Comparison of ENCODE assay signal across 10 cellular contexts in genomic region chr7:151114151-151115090, GRCh38. TPM values are rescaled to one million over a fixed set of nuclear protein-coding genes. Genes with fewer than 3 reads are reported as not detected.
DNase-seq lines count a peak whose midpoint lies in the region; ATAC-seq and TF ChIP-seq lines count a peak whose summit lies in the region.
"Had no signal": no experiment of that assay in that cellular context is flagged by ENCODE, and none has a peak within 500 bp of the region (broad histone marks: within the 10 kb centered on the region; RNA-seq: fewer than 3 reads in every experiment).

No MANE protein-coding gene starts in this region.

- peak overlapping the region; percentile 55 for H3K4me3 Mint-ChIP-seq in activated T-cell treated with anti-CD3 and anti-CD28 coated beads, Interleukin-2, amount 50 U/mL, for 24 hours
- H3K4me3 Mint-ChIP-seq in immature natural killer cell = peak overlapping the region; percentile 26 to 60 (median 30)
- H3K4me3 Mint-ChIP-seq: dendritic cell treated with granulocyte-macrophage colony-stimulating factor and Interleukin-4, amounts not matched to agents 40 ng/mL and 50 ng/mL, for 4 days had no signal

- peak overlapping the region in 2 of 4 donors; percentile 7 to 44 for H3K27ac ChIP-seq in transverse colon

- H3K9ac ChIP-seq in adipocyte (ENCODE audit: low read length) = no peak overlapping the region

- no peak for TF ChIP-seq POLR2A in transverse colon (IDR thresholded peaks at IDR 0.05)

- no peak for TF ChIP-seq EP300 in transverse colon (IDR thresholded peaks at IDR 0.05; ENCODE audit: low read depth)

- H3K27me3 ChIP-seq in adipocyte (replicated peaks; ENCODE audit: control insufficient read depth, insufficient read depth, low read length) = no peaks in the 10 kb centered on the region
- no peaks in the 10 kb centered on the region for H3K27me3 ChIP-seq in transverse colon

- no peaks in the 10 kb centered on the region for H3K9me3 Mint-ChIP-seq in activated T-cell treated with anti-CD3 and anti-CD28 coated beads, Interleukin-2, amount 50 U/mL, for 24 hours
- no peaks in the 10 kb centered on the region for H3K9me3 Mint-ChIP-seq in immature natural killer cell
- H3K9me3 Mint-ChIP-seq: dendritic cell treated with granulocyte-macrophage colony-stimulating factor and Interleukin-4, amounts not matched to agents 40 ng/mL and 50 ng/mL, for 4 days had no signal

- 32% methylated on average over 59 of the region's 101 CpGs; no CpG with 5 or more reads in 1 of the 2 donors for WGBS in transverse colon (ENCODE audit: low coverage in 1 of 2), 2 donors

- H3K27me3 Mint-ChIP-seq in activated T-cell treated with anti-CD3 and anti-CD28 coated beads, Interleukin-2, amount 50 U/mL, for 24 hours = peaks cover 25% of the 10 kb centered on the region
- peaks cover 2 to 6% (median 5%) of the 10 kb centered on the region in 3 donors for H3K27me3 Mint-ChIP-seq in immature natural killer cell (ENCODE audit: low read depth in 3 of 3)

- H3K36me3 ChIP-seq in adipocyte (ENCODE audit: control insufficient read depth, insufficient read depth, low read length, severe bottlenecking) (peaks cover 16% of the 10 kb centered on the region), transverse colon (peaks cover 0 to 4% (median under 1%) of the 10 kb centered on the region in 4 donors)

- no peak for TF ChIP-seq CTCF in transverse colon (IDR thresholded peaks at IDR 0.05)

- in situ Hi-C loops in transverse colon (cut with MboI; ENCODE audit: low pct_ligation_motif_present in 1 of 4, low pct_unique_long_range_greater_than_20kb in 1 of 4, low sequenced_read_pairs in 3 of 4) = no loop called here

- DNase-seq in activated T-cell treated with anti-CD3 and anti-CD28 coated beads, Interleukin-2, amount 50 U/mL, for 24 hours = no peak
- no peak for DNase-seq in activated T-cell treated with anti-CD3 and anti-CD28 coated beads for 4 hours
- DNase-seq in adipocyte (ENCODE audit: low read depth) = peak; percentile 46
- no peak for DNase-seq in immature natural killer cell
- peak; percentile 29 for DNase-seq in transverse colon
- DNase-seq in NCI-H510A (lab: John Stamatoyannopoulos, UW) = no peak
- DNase-seq in NCI-H82 (lab: John Stamatoyannopoulos, UW) = no peak

- H3K36me3 Mint-ChIP-seq in activated T-cell treated with anti-CD3 and anti-CD28 coated beads, Interleukin-2, amount 50 U/mL, for 24 hours (ENCODE audit: low read depth) = peaks cover 18% of the 10 kb centered on the region
- H3K36me3 Mint-ChIP-seq in immature natural killer cell = peaks cover 0 to 8% (median 0%) of the 10 kb centered on the region in 3 donors

- intact Hi-C loops in transverse colon (cut with DNase I; ENCODE audit: low total_unique reads) = no loop called here

- peaks cover 16% of the 10 kb centered on the region for H3K4me1 Mint-ChIP-seq in activated T-cell treated with anti-CD3 and anti-CD28 coated beads, Interleukin-2, amount 50 U/mL, for 24 hours (ENCODE audit: low read depth)
- peaks cover 0 to 10% of the 10 kb centered on the region in 2 donors for H3K4me1 Mint-ChIP-seq in immature natural killer cell

- H3K9me3 ChIP-seq in adipocyte (ENCODE audit: control insufficient read depth, low read length) (no peaks in the 10 kb centered on the region), transverse colon (no peaks in the 10 kb centered on the region)

- no peak for ATAC-seq in GM21360 (IDR thresholded peaks at IDR 0.05; ENCODE audit: unreplicated experiment)

- H3K4me1 ChIP-seq in adipocyte (ENCODE audit: control insufficient read depth, insufficient read depth, low read length) (peaks cover 9% of the 10 kb centered on the region), transverse colon (peaks cover 16 to 43% (median 29%) of the 10 kb centered on the region in 4 donors)

- no peak overlapping the region for H3K27ac Mint-ChIP-seq in activated T-cell treated with anti-CD3 and anti-CD28 coated beads, Interleukin-2, amount 50 U/mL, for 24 hours
- no peak overlapping the region for H3K27ac Mint-ChIP-seq in immature natural killer cell
- H3K27ac Mint-ChIP-seq: dendritic cell treated with granulocyte-macrophage colony-stimulating factor and Interleukin-4, amounts not matched to agents 40 ng/mL and 50 ng/mL, for 4 days had no signal

- no peak overlapping the region for H3K4me3 ChIP-seq in adipocyte (ENCODE audit: low read length)
- peak overlapping the region in 3 of 4 donors; percentile 22 to 33 (median 29) for H3K4me3 ChIP-seq in transverse colon

RNA-seq across cellular contexts. Expression of gene AGAP3, which starts 28.1 kb away (rescaled TPM):
- polyA plus RNA-seq in immature natural killer cell = 1 to 10 TPM; 2.8 to 6.3 (median 4.3) TPM
- total RNA-seq in transverse colon = 10 to 100 TPM; 54.9 to 74.4 (median 63.8) TPM

RNA-seq across cellular contexts. Expression of gene TMUB1, which starts 31.1 kb away (rescaled TPM):
- 10 to 100 TPM; 47.5 to 57.5 (median 49.6) TPM for polyA plus RNA-seq in immature natural killer cell
- 100 to 1,000 TPM in 1 of 4 donors, 10 to 100 TPM in 3; 67.5 to 105 (median 85.9) TPM for total RNA-seq in transverse colon

RNA-seq across cellular contexts. Expression of gene FASTK, which starts 33.8 kb away (rescaled TPM):
- 10 to 100 TPM; 49.0 to 57.6 (median 51.2) TPM for polyA plus RNA-seq in immature natural killer cell
- total RNA-seq in transverse colon = 100 to 1,000 TPM; 121 to 241 (median 144) TPM

RNA-seq across cellular contexts. Expression of gene GBX1, which starts 53.1 kb away (rescaled TPM):
- polyA plus RNA-seq in immature natural killer cell = not detected
- not detected for total RNA-seq in transverse colon
- total RNA-seq: LHCN-M2 had no signal

RNA-seq across cellular contexts. Expression of gene SLC4A2, which starts 55.0 kb away (rescaled TPM):
- polyA plus RNA-seq in immature natural killer cell = 10 to 100 TPM in 2 of 3 donors, 1 to 10 TPM in 1; 6.7 to 19.8 (median 10.9) TPM
- 100 to 1,000 TPM in 2 of 4 donors, 10 to 100 TPM in 2; 61.7 to 464 (median 83.2) TPM for total RNA-seq in transverse colon

Comparison
In these comparisons a context has a peak if more than half of its experiments do, and no peak if none do; other contexts are left out.
1. DNase-seq: peak in adipocyte (single experiment) and transverse colon (single experiment); none in activated T-cell treated with anti-CD3 and anti-CD28 coated beads, Interleukin-2, amount 50 U/mL, for 24 hours (single experiment), activated T-cell treated with anti-CD3 and anti-CD28 coated beads for 4 hours (single experiment), immature natural killer cell (0 of 3), NCI-H510A (single experiment) and NCI-H82 (single experiment).